ENCODE assay signal across 1 cellular context in genomic region chr13:25286969-25287961, GRCh38.
TF ChIP-seq lines count a peak whose summit lies in the region.

Gene MTMR6, minus strand, starts transcription at chr13:25287488. Its CDS starts 241 bp downstream, at chr13:25287247.

TF ChIP-seq in H1, 55 proteins besides CTCF, POLR2A, EP300 and RAD21 (continued from another document):
- TF ChIP-seq KDM4A (IDR thresholded peaks at IDR 0.05; ENCODE audit: low read depth, low read length, severe bottlenecking) (peak; percentile 95), POLR2AphosphoS5 (IDR thresholded peaks at IDR 0.05; ENCODE audit: low read depth, low read length) (no peak), FOSL1 (IDR thresholded peaks at IDR 0.05; ENCODE audit: insufficient read depth, low read depth, low read length) (no peak), NRF1 (IDR thresholded peaks at IDR 0.05; ENCODE audit: low read depth, low read length) (0 out of 2 replicates have a peak, but pooled peaks have one; percentile 9), HDAC2 (IDR thresholded peaks at IDR 0.05; ENCODE audit: borderline replicate concordance in 1 of 2, low read depth in 2 of 2, low read length in 2 of 2) (peak; percentile 20 to 75; a peak in 1 of 4 replicates), RBBP5 (IDR thresholded peaks at IDR 0.05; ENCODE audit: borderline replicate concordance, low read depth, low read length) (peak; percentile 43; the same call in 1 of the 2 replicates), SP2 (IDR thresholded peaks at IDR 0.05; ENCODE audit: low read length) (no peak), JUN (IDR thresholded peaks at IDR 0.05; ENCODE audit: low read depth, low read length) (no peak), CBX8 (IDR thresholded peaks at IDR 0.05; ENCODE audit: borderline replicate concordance, low read depth, low read length) (no peak), ASH2L (IDR thresholded peaks at IDR 0.05; ENCODE audit: low read length) (peak; percentile 92), BCL11A (IDR thresholded peaks at IDR 0.05; ENCODE audit: low read depth in 2 of 2, low read length in 2 of 2) (no peak), CBX5 (IDR thresholded peaks at IDR 0.05; ENCODE audit: low read depth, low read length) (no peak), TEAD4 (IDR thresholded peaks at IDR 0.05; ENCODE audit: low read depth, low read length) (no peak), SIX5 (IDR thresholded peaks at IDR 0.05; ENCODE audit: low read depth, low read length) (no peak), EGR1 (IDR thresholded peaks at IDR 0.05; ENCODE audit: borderline replicate concordance, low read depth, low read length) (no peak), JUND (IDR thresholded peaks at IDR 0.05; ENCODE audit: low read length) (no peak), GTF2F1 (IDR thresholded peaks at IDR 0.05; ENCODE audit: borderline replicate concordance, low read depth, low read length) (no peak), TAF1 (IDR thresholded peaks at IDR 0.05; ENCODE audit: low read depth, low read length) (peak; percentile 64; the same call in 1 of the 2 replicates), NANOG (IDR thresholded peaks at IDR 0.05; ENCODE audit: insufficient read depth, low read depth, low read length, poor library complexity, severe bottlenecking) (peak; percentile 2), BRCA1 (IDR thresholded peaks at IDR 0.05; ENCODE audit: low read depth, low read length) (no peak), SP1 (IDR thresholded peaks at IDR 0.05; ENCODE audit: low read depth, low read length) (no peak), CHD2 (IDR thresholded peaks at IDR 0.05; ENCODE audit: low read length) (0 out of 2 replicates have a peak, but pooled peaks have one; percentile 24), BACH1 (IDR thresholded peaks at IDR 0.05; ENCODE audit: low read length) (peak; percentile 70), USF2 (IDR thresholded peaks at IDR 0.05; ENCODE audit: low read length) (no peak; the same call in 1 of the 2 replicates), PHF8 (conservative IDR thresholded peaks at IDR 0.05; ENCODE audit: low read depth, low read length) (peak; percentile 64; the same call in 1 of the 2 replicates), CHD7 (IDR thresholded peaks at IDR 0.05; ENCODE audit: insufficient replicate concordance, low read length) (no peak), ATF2 (IDR thresholded peaks at IDR 0.05; ENCODE audit: low read length) (no peak)
- TF ChIP-seq, protein P1, sequence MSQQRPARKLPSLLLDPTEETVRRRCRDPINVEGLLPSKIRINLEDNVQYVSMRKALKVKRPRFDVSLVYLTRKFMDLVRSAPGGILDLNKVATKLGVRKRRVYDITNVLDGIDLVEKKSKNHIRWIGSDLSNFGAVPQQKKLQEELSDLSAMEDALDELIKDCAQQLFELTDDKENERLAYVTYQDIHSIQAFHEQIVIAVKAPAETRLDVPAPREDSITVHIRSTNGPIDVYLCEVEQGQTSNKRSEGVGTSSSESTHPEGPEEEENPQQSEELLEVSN (IDR thresholded peaks at IDR 0.05) = peak; percentile 41; the same call in 1 of the 2 replicates
